1 cellular context compared by ENCODE assay signal in genomic region chr7:43582503-43583423, GRCh38.
TF ChIP-seq lines count a peak whose summit lies in the region.

Gene STK17A (plus strand): TSS chr7:43583108. CDS start chr7:43583244, 136 bp downstream.

TF ChIP-seq in HEK293, 187 proteins besides CTCF, POLR2A, EP300 and RAD21 (continued from another document and continues in another):
- TF ChIP-seq PRDM6 (tag by site-specific recombination; IDR thresholded peaks at IDR 0.05) = no peak
- TF ChIP-seq ZNF311 (tag by site-specific recombination; IDR thresholded peaks at IDR 0.05; ENCODE audit: borderline replicate concordance) = no peak
- no peak for TF ChIP-seq AEBP2 (tag by site-specific recombination; IDR thresholded peaks at IDR 0.05; ENCODE audit: borderline replicate concordance)
- no peak for TF ChIP-seq ZNF114 (tag by site-specific recombination; IDR thresholded peaks at IDR 0.05)
- TF ChIP-seq ZNF639 (tag by site-specific recombination; IDR thresholded peaks at IDR 0.05) = no peak
- TF ChIP-seq ZNF391 (tag by site-specific recombination; IDR thresholded peaks at IDR 0.05; ENCODE audit: borderline replicate concordance, low read depth) = 0 out of 2 replicates have a peak, but pooled peaks have one; percentile 16
- peak; percentile 60 for TF ChIP-seq ZNF335 (tag by site-specific recombination; conservative IDR thresholded peaks at IDR 0.05)
- no peak for TF ChIP-seq ZNF121 (tag by site-specific recombination; IDR thresholded peaks at IDR 0.05)
- no peak for TF ChIP-seq REPIN1 (tag by site-specific recombination; IDR thresholded peaks at IDR 0.05; ENCODE audit: low read depth)
- no peak for TF ChIP-seq GLI4 (tag by site-specific recombination; IDR thresholded peaks at IDR 0.05)
- TF ChIP-seq HOXA7 (CRISPR knock-in tag; IDR thresholded peaks at IDR 0.05; ENCODE audit: borderline replicate concordance) = no peak
- no peak for TF ChIP-seq GLI2 (tag by site-specific recombination; IDR thresholded peaks at IDR 0.05; ENCODE audit: borderline replicate concordance, low read depth)
- TF ChIP-seq ZNF768 (tag by site-specific recombination; IDR thresholded peaks at IDR 0.05) = no peak; the same call in 1 of the 2 replicates
- TF ChIP-seq ZXDB (tag by site-specific recombination; IDR thresholded peaks at IDR 0.05) = no peak
- TF ChIP-seq SP2 (tag by site-specific recombination; IDR thresholded peaks at IDR 0.05) = peak; percentile 41
- TF ChIP-seq PRDM1 (tag by site-specific recombination; IDR thresholded peaks at IDR 0.05) = no peak
- peak; percentile 62 for TF ChIP-seq ZIC2 (tag by site-specific recombination; IDR thresholded peaks at IDR 0.05)
- no peak for TF ChIP-seq ZNF341 (tag by site-specific recombination; IDR thresholded peaks at IDR 0.05; ENCODE audit: low read depth)
- TF ChIP-seq IKZF3 (tag by site-specific recombination; IDR thresholded peaks at IDR 0.05) = peak; percentile 54; the same call in 1 of the 2 replicates
- peak; percentile 49; the same call in 1 of the 2 replicates for TF ChIP-seq ZBTB17 (tag by site-specific recombination; IDR thresholded peaks at IDR 0.05)
- TF ChIP-seq ZNF223 (tag by site-specific recombination; IDR thresholded peaks at IDR 0.05) = no peak
- no peak for TF ChIP-seq ZNF518A (tag by site-specific recombination; conservative IDR thresholded peaks at IDR 0.05; ENCODE audit: low read depth)
- no peak for TF ChIP-seq KLF7 (tag by site-specific recombination; IDR thresholded peaks at IDR 0.05; ENCODE audit: borderline replicate concordance)
- TF ChIP-seq ZNF501 (tag by site-specific recombination; IDR thresholded peaks at IDR 0.05) = no peak; the same call in 1 of the 2 replicates
- no peak for TF ChIP-seq ZNF350 (tag by site-specific recombination; IDR thresholded peaks at IDR 0.05)
- TF ChIP-seq ZNF704 (tag by site-specific recombination; IDR thresholded peaks at IDR 0.05) = no peak
- TF ChIP-seq BCL11B (tag by site-specific recombination; IDR thresholded peaks at IDR 0.05; ENCODE audit: low read depth) = 0 out of 2 replicates have a peak, but pooled peaks have one; percentile 33
- TF ChIP-seq ZNF184 (tag by site-specific recombination; IDR thresholded peaks at IDR 0.05) = 0 out of 2 replicates have a peak, but pooled peaks have one; percentile 55
- TF ChIP-seq ZBTB11 (tag by site-specific recombination; conservative IDR thresholded peaks at IDR 0.05; ENCODE audit: low read depth) = no peak
- TF ChIP-seq ZNF26 (tag by site-specific recombination; IDR thresholded peaks at IDR 0.05) = no peak
- no peak for TF ChIP-seq ZBTB21 (tag by site-specific recombination; IDR thresholded peaks at IDR 0.05)
- peak; percentile 78; the same call in 1 of the 2 replicates for TF ChIP-seq ZEB2 (tag by site-specific recombination; IDR thresholded peaks at IDR 0.05)
- no peak for TF ChIP-seq ZNF404 (tag by site-specific recombination; IDR thresholded peaks at IDR 0.05)
- TF ChIP-seq KLF17 (tag by site-specific recombination; IDR thresholded peaks at IDR 0.05) = no peak
- 0 out of 2 replicates have a peak, but pooled peaks have one; percentile 15 for TF ChIP-seq ZNF677 (tag by site-specific recombination; IDR thresholded peaks at IDR 0.05)
- TF ChIP-seq ZNF791 (tag by site-specific recombination; IDR thresholded peaks at IDR 0.05) = no peak
- TF ChIP-seq ZSCAN4 (tag by site-specific recombination; IDR thresholded peaks at IDR 0.05) = no peak
- peak; percentile 59; the same call in 1 of the 2 replicates for TF ChIP-seq SP3 (tag by site-specific recombination; IDR thresholded peaks at IDR 0.05)
- TF ChIP-seq ZBTB26 (tag by site-specific recombination; optimal IDR thresholded peaks at IDR 0.05) = no peak
- no peak for TF ChIP-seq ZNF416 (tag by site-specific recombination; IDR thresholded peaks at IDR 0.05)
- no peak for TF ChIP-seq MYNN (tag by site-specific recombination; IDR thresholded peaks at IDR 0.05; ENCODE audit: borderline replicate concordance)
- no peak for TF ChIP-seq ZNF621 (tag by site-specific recombination; IDR thresholded peaks at IDR 0.05)
- TF ChIP-seq ZNF2 (tag by site-specific recombination; IDR thresholded peaks at IDR 0.05) = 0 out of 2 replicates have a peak, but pooled peaks have one; percentile 52
- peak; percentile 65; the same call in 1 of the 2 replicates for TF ChIP-seq ZFP37 (tag by site-specific recombination; IDR thresholded peaks at IDR 0.05)
